23 cellular contexts compared by ENCODE assay signal in the genomic region with DNA sequence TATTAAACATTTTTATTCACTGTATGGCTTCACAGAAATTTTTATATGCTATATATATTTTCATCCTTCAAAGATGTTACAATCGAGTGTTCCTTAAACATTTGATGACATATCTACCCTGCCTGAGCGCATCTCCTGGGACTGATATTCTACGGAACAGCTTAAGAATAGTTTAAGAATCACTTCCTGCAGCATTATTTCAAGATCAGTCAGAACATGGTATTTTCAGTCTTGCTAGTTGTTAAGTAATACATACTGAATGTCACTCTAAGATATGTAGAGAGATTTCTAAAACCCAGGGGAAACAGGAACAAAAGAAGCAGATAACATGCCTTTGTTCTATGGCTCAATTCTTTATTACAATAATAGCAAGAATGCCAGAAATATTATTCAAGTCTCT. TPM values are rescaled to one million over a fixed set of nuclear protein-coding genes. Genes with fewer than 3 reads are reported as not detected.
A peak's percentile ranks its signal among the peaks of the same experiment; 100 is the strongest.
DNase-seq lines count a peak whose midpoint lies in the region; ATAC-seq and TF ChIP-seq lines count a peak whose summit lies in the region.
"Had no signal": no experiment of that assay in that cellular context is flagged by ENCODE, and none has a peak within 500 bp of the region (broad histone marks: within the 10 kb centered on the region; RNA-seq: fewer than 3 reads in every experiment).

No MANE protein-coding gene starts in this region.

- H3K27ac ChIP-seq in heart left ventricle (peak overlapping the region; percentile 0 to 74 (median 42)), brain microvascular endothelial cell (peak overlapping the region; percentile 89), tibial artery (peak overlapping the region; percentile 92 to 95)
- H3K27ac ChIP-seq: PC-9, right lobe of liver had no signal

- H3K4me1 ChIP-seq in heart left ventricle (peaks cover 0 to 52% (median 10%) of the 10 kb centered on the region in 12 donors), tibial artery (peaks cover 0 to 100% (median 33%) of the 10 kb centered on the region in 4 donors)
- H3K4me1 ChIP-seq: right lobe of liver had no signal

- TF ChIP-seq POLR2A in heart left ventricle (IDR thresholded peaks at IDR 0.05), result no peak

- H3K27me3 ChIP-seq in heart left ventricle (peaks cover 0 to 4% (median 0%) of the 10 kb centered on the region in 9 donors), brain microvascular endothelial cell (replicated peaks) (no peaks in the 10 kb centered on the region), tibial artery (no peaks in the 10 kb centered on the region)
- H3K27me3 ChIP-seq: MG63, right lobe of liver, upper lobe of left lung had no signal

- DNase-seq in heart left ventricle (no peak), cardiac septum (ENCODE audit: low spot score) (no peak), brain microvascular endothelial cell (peak; percentile 62), iris pigment epithelial cell (ENCODE audit: low read depth) (peak; percentile 81), tibial artery (no peak), NK-92 (lab: John Stamatoyannopoulos, UW; ENCODE audit: unreplicated experiment) (no peak), T-helper 9 cell (no peak), hippocampal formation (lab: John Stamatoyannopoulos, UW) (no peak)
- DNase-seq: activated B cell treated with CpG ODN at 0.5 μM for 24 hours; activated CD8-positive, alpha-beta memory T cell treated with anti-CD3 and anti-CD28 coated beads, Interleukin-2, amount 10 ng/mL, durations not matched to agents 7 days and 5 days; activated gamma-delta T cell treated with Interleukin-2 at 50 U/mL for 16 hours; aorta; CD4-positive, alpha-beta T cell; DMS79; effector CD4-positive, alpha-beta T cell; mammary epithelial cell; MG63; NCI-H187; NCI-H526; PC-9; right lobe of liver; SW 1271; upper lobe of left lung had no signal

- H3K4me3 ChIP-seq in heart left ventricle (no peak overlapping the region), brain microvascular endothelial cell (ENCODE audit: low read depth, low read length) (no peak overlapping the region), tibial artery (no peak overlapping the region)
- H3K4me3 ChIP-seq: MG63, PC-9, right lobe of liver, upper lobe of left lung had no signal

- TF ChIP-seq CTCF in heart left ventricle (IDR thresholded peaks at IDR 0.05) (no peak), brain microvascular endothelial cell (IDR thresholded peaks at IDR 0.05; ENCODE audit: low read depth, low read length, missing control alignments) (no peak), tibial artery (IDR thresholded peaks at IDR 0.05) (no peak)

- H3K9me3 ChIP-seq in heart left ventricle (no peaks in the 10 kb centered on the region), tibial artery (no peaks in the 10 kb centered on the region)
- H3K9me3 ChIP-seq: MG63, right lobe of liver, upper lobe of left lung had no signal

- no peaks in the 10 kb centered on the region for H3K36me3 ChIP-seq in heart left ventricle
- H3K36me3 ChIP-seq in brain microvascular endothelial cell (replicated peaks), result peaks cover 21% of the 10 kb centered on the region
- no peaks in the 10 kb centered on the region for H3K36me3 ChIP-seq in tibial artery
- H3K36me3 ChIP-seq: right lobe of liver, upper lobe of left lung had no signal

- in situ Hi-C loops in brain microvascular endothelial cell (cut with HindIII; ENCODE audit: low pct_ligation_motif_present, low sequenced_read_pairs), result no loop called here

- ATAC-seq in heart left ventricle, result peak in 1 of 4 donors; percentile 21
- ATAC-seq: activated CD8-positive, alpha-beta memory T cell treated with anti-CD3 and anti-CD28 coated beads, Interleukin-2, amount 10 ng/mL, durations not matched to agents 7 days and 5 days had no signal

- intact Hi-C loops in heart left ventricle (cut with DNase I) (loop anchor here in 6 of 10 donors (5.0 to 10.0 kb wide), 4 partner anchors 40 to 108 kb away; no protein-coding TSS in a partner anchor), cardiac septum (cut with DNase I) (loop anchor here (5.0 kb wide), 3 partner anchors 100 to 140 kb away; no protein-coding TSS in a partner anchor), tibial artery (cut with DNase I; ENCODE audit: low total_unique reads) (loop anchor here (5.0 to 10.0 kb wide), 2 partner anchors 40 to 142 kb away; no protein-coding TSS in a partner anchor)

- 49 to 70% (median 60%) methylated on average over 3 of the region's 3 CpGs for WGBS in heart left ventricle, 4 donors

RNA-seq across cellular contexts. Expression of a gene that starts 8.7 kb away (rescaled TPM):
- total RNA-seq in heart left ventricle, result 10 to 100 TPM; 12.5 to 39.2 (median 22.7) TPM
- polyA plus RNA-seq in heart left ventricle, result 1 to 10 TPM; 4.9 to 7.3 TPM
- total RNA-seq in cardiac septum, result 28.5 TPM
- total RNA-seq: CD4-positive, alpha-beta T cell had no signal

Comparison
In these comparisons a context has a peak if more than half of its experiments do, and no peak if none do; other contexts are left out.
1. DNase-seq: peak in brain microvascular endothelial cell (single experiment) and iris pigment epithelial cell (single experiment); none in heart left ventricle (0 of 5), cardiac septum (single experiment), tibial artery (0 of 2), NK-92 (single experiment), T-helper 9 cell (single experiment) and hippocampal formation (0 of 2).
2. H3K27ac ChIP-seq: peak in every context shown above with its lines; median percentile 94 in tibial artery; 89 in brain microvascular endothelial cell; 42 in heart left ventricle.